ENCODE assay signal across 16 cellular contexts in the genomic region with DNA sequence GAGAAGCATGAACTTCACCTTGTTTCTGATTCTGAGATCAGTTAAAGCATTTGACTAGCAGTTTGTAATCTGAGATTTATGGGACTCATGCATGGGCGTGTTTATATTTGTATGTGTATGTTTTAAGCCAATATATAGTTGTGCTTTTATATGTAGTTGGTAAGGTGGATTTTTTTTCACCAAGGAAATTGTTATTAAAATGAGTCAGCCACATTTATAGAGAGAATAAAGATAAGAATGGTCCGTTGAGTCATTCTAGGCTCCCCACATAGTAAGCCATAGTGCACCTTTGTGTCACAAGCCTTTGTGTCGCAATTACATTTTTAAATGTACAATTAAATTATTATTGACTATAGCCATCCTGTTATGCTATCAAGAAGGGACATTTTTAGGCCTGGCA.
DNase-seq lines count a peak whose midpoint lies in the region; ATAC-seq, FAIRE-seq and TF ChIP-seq lines count a peak whose summit lies in the region.
"Had no signal": no experiment of that assay in that cellular context is flagged by ENCODE, and none has a peak within 500 bp of the region (broad histone marks: within the 10 kb centered on the region; RNA-seq: fewer than 3 reads in every experiment).

No MANE protein-coding gene starts in this region.

- DNase-seq in Daoy (ENCODE audit: low read depth) (peak; percentile 69), NCI-H226 (peak; percentile 75), neural progenitor cell (ENCODE audit: low spot score) (no peak)
- DNase-seq in CD8-positive, alpha-beta memory T cell, result no peak
- no peak for DNase-seq in stimulated activated effector memory CD8-positive, alpha-beta T cell treated with anti-CD3 and anti-CD28 coated beads, Interleukin-12 subunit alpha, Interleukin-12 subunit beta, amount 100 ng/mL, for 72 hours (ENCODE audit: low spot score in 2 of 2)
- no peak for DNase-seq in stimulated activated naive CD4-positive, alpha-beta T cell treated with Interleukin-2 at 50 U/mL for 16 hours (lab: John Stamatoyannopoulos, UW)
- DNase-seq: DMS79; NCI-H2227 treated with DMSO at 0.1 percent for 48 hours; stimulated activated CD4-positive, alpha-beta T cell treated with anti-CD3 and anti-CD28 coated beads, Interleukin-12 subunit alpha, Interleukin-12 subunit beta, amount 100 ng/mL, for 4 hours; T-helper 9 cell had no signal

- H3K4me1 ChIP-seq in mucosa of stomach (ENCODE audit: control insufficient read depth, insufficient read depth, low read length), result peaks cover 37% of the 10 kb centered on the region
- peaks cover 10% of the 10 kb centered on the region for H3K4me1 ChIP-seq in CD8-positive, alpha-beta memory T cell (ENCODE audit: insufficient read depth, low read length)
- H3K4me1 ChIP-seq in neural progenitor cell, result peaks cover 10% of the 10 kb centered on the region
- H3K4me1 ChIP-seq: ascending aorta had no signal

- no peaks in the 10 kb centered on the region for H3K27me3 Mint-ChIP-seq in CD8-positive, alpha-beta memory T cell
- peaks cover 2% of the 10 kb centered on the region for H3K27me3 Mint-ChIP-seq in neural progenitor cell (ENCODE audit: insufficient read depth, low read depth)
- H3K27me3 Mint-ChIP-seq: activated T-helper 17 cell treated with anti-CD3 and anti-CD28 coated beads, Interleukin-2, amount 50 U/mL, for 72 hours; memory B cell had no signal

- ATAC-seq in stimulated activated effector memory CD8-positive, alpha-beta T cell treated with anti-CD3 and anti-CD28 coated beads, Interleukin-12 subunit alpha, Interleukin-12 subunit beta, amount 100 ng/mL, for 72 hours, result no peak
- ATAC-seq: activated T-helper 17 cell treated with anti-CD3 and anti-CD28 coated beads, Interleukin-2, amount 50 U/mL, for 72 hours had no signal

- peaks cover 6% of the 10 kb centered on the region for H3F3A ChIP-seq in neural progenitor cell (ENCODE audit: low read depth)

- no peaks in the 10 kb centered on the region for H3K9me3 Mint-ChIP-seq in CD8-positive, alpha-beta memory T cell
- no peaks in the 10 kb centered on the region for H3K9me3 Mint-ChIP-seq in stimulated activated effector memory CD8-positive, alpha-beta T cell treated with anti-CD3 and anti-CD28 coated beads, Interleukin-12 subunit alpha, Interleukin-12 subunit beta, amount 100 ng/mL, for 72 hours
- H3K9me3 Mint-ChIP-seq in neural progenitor cell, result no peaks in the 10 kb centered on the region
- H3K9me3 Mint-ChIP-seq: activated T-helper 17 cell treated with anti-CD3 and anti-CD28 coated beads, Interleukin-2, amount 50 U/mL, for 72 hours; memory B cell had no signal

- CTCF ChIA-PET in CD8-positive, alpha-beta memory T cell (lab: Charles Lee), result no interaction called here

- H3K4me3 ChIP-seq in mucosa of stomach (ENCODE audit: low read length), result no peak overlapping the region
- H3K4me3 ChIP-seq in CD8-positive, alpha-beta memory T cell (ENCODE audit: low read length), result no peak overlapping the region
- H3K4me3 ChIP-seq in neural progenitor cell, result no peak overlapping the region
- H3K4me3 ChIP-seq: ascending aorta had no signal

- H4K20me1 ChIP-seq in neural progenitor cell (ENCODE audit: low read depth), result no peaks in the 10 kb centered on the region

- H3K27me3 ChIP-seq in mucosa of stomach (ENCODE audit: control insufficient read depth, insufficient read depth, low read length) (no peaks in the 10 kb centered on the region), neural progenitor cell (no peaks in the 10 kb centered on the region)
- H3K27me3 ChIP-seq in CD8-positive, alpha-beta memory T cell (ENCODE audit: insufficient read depth, low read length, poor library complexity, severe bottlenecking), result no peaks in the 10 kb centered on the region
- H3K27me3 ChIP-seq: ascending aorta had no signal

- no peak overlapping the region for H3K4me2 ChIP-seq in neural progenitor cell

- no peak overlapping the region for H3K27ac ChIP-seq in CD8-positive, alpha-beta memory T cell (ENCODE audit: low read depth, low read length)
- no peak overlapping the region for H3K27ac ChIP-seq in neural progenitor cell
- H3K27ac ChIP-seq: ascending aorta had no signal

- FAIRE-seq in colon (lab: Jason Lieb, UNC), result peak; percentile 85
- FAIRE-seq: GM12892 had no signal

- no peak overlapping the region for H2AFZ ChIP-seq in neural progenitor cell (replicated peaks)

- H3K4me1 Mint-ChIP-seq in CD8-positive, alpha-beta memory T cell, result peaks cover 4 to 12% (median 9%) of the 10 kb centered on the region in 3 donors
- no peaks in the 10 kb centered on the region for H3K4me1 Mint-ChIP-seq in stimulated activated effector memory CD8-positive, alpha-beta T cell treated with anti-CD3 and anti-CD28 coated beads, Interleukin-12 subunit alpha, Interleukin-12 subunit beta, amount 100 ng/mL, for 72 hours
- H3K4me1 Mint-ChIP-seq in neural progenitor cell, result no peaks in the 10 kb centered on the region

- H3K9me3 ChIP-seq in mucosa of stomach (ENCODE audit: control insufficient read depth, low read length), result no peaks in the 10 kb centered on the region
- no peaks in the 10 kb centered on the region for H3K9me3 ChIP-seq in CD8-positive, alpha-beta memory T cell (ENCODE audit: low read length)
- no peaks in the 10 kb centered on the region for H3K9me3 ChIP-seq in neural progenitor cell (ENCODE audit: low read depth)
- H3K9me3 ChIP-seq: ascending aorta had no signal

- H3K4me3 Mint-ChIP-seq in CD8-positive, alpha-beta memory T cell, result no peak overlapping the region
- H3K4me3 Mint-ChIP-seq in stimulated activated effector memory CD8-positive, alpha-beta T cell treated with anti-CD3 and anti-CD28 coated beads, Interleukin-12 subunit alpha, Interleukin-12 subunit beta, amount 100 ng/mL, for 72 hours, result no peak overlapping the region
- no peak overlapping the region for H3K4me3 Mint-ChIP-seq in neural progenitor cell
- H3K4me3 Mint-ChIP-seq: activated T-helper 17 cell treated with anti-CD3 and anti-CD28 coated beads, Interleukin-2, amount 50 U/mL, for 72 hours; memory B cell had no signal

- no peaks in the 10 kb centered on the region for H3K36me3 ChIP-seq in mucosa of stomach (ENCODE audit: control insufficient read depth, insufficient read depth, low read length)
- no peaks in the 10 kb centered on the region for H3K36me3 ChIP-seq in CD8-positive, alpha-beta memory T cell (ENCODE audit: insufficient read depth, low read length)
- H3K36me3 ChIP-seq in neural progenitor cell, result peaks cover 16% of the 10 kb centered on the region

- H3K9ac ChIP-seq in mucosa of stomach (ENCODE audit: low read length), result peak overlapping the region; percentile 54
- H3K9ac ChIP-seq in neural progenitor cell, result no peak overlapping the region

- no peaks in the 10 kb centered on the region for H3K79me2 ChIP-seq in neural progenitor cell (ENCODE audit: low read depth)

- POLR2A ChIA-PET in CD8-positive, alpha-beta memory T cell (lab: Charles Lee), result no interaction called here

- H3K36me3 Mint-ChIP-seq in CD8-positive, alpha-beta memory T cell, result peaks cover 1 to 17% (median 11%) of the 10 kb centered on the region in 3 donors
- no peaks in the 10 kb centered on the region for H3K36me3 Mint-ChIP-seq in stimulated activated effector memory CD8-positive, alpha-beta T cell treated with anti-CD3 and anti-CD28 coated beads, Interleukin-12 subunit alpha, Interleukin-12 subunit beta, amount 100 ng/mL, for 72 hours
- H3K36me3 Mint-ChIP-seq in neural progenitor cell, result peaks cover 33% of the 10 kb centered on the region

- no peak for TF ChIP-seq CTCF in neural progenitor cell (IDR thresholded peaks at IDR 0.05)

- H3K27ac Mint-ChIP-seq in CD8-positive, alpha-beta memory T cell, result no peak overlapping the region
- no peak overlapping the region for H3K27ac Mint-ChIP-seq in stimulated activated effector memory CD8-positive, alpha-beta T cell treated with anti-CD3 and anti-CD28 coated beads, Interleukin-12 subunit alpha, Interleukin-12 subunit beta, amount 100 ng/mL, for 72 hours
- no peak overlapping the region for H3K27ac Mint-ChIP-seq in neural progenitor cell
- H3K27ac Mint-ChIP-seq: activated T-helper 17 cell treated with anti-CD3 and anti-CD28 coated beads, Interleukin-2, amount 50 U/mL, for 72 hours; memory B cell had no signal

Comparison
In these comparisons a context has a peak if more than half of its experiments do, and no peak if none do; other contexts are left out.
1. DNase-seq: peak in Daoy (single experiment) and NCI-H226 (single experiment); none in CD8-positive, alpha-beta memory T cell (0 of 5), stimulated activated effector memory CD8-positive, alpha-beta T cell treated with anti-CD3 and anti-CD28 coated beads, Interleukin-12 subunit alpha, Interleukin-12 subunit beta, amount 100 ng/mL, for 72 hours (0 of 2), neural progenitor cell (single experiment) and stimulated activated naive CD4-positive, alpha-beta T cell treated with Interleukin-2 at 50 U/mL for 16 hours (single experiment).